6 cellular contexts compared by ENCODE assay signal in the genomic region with DNA sequence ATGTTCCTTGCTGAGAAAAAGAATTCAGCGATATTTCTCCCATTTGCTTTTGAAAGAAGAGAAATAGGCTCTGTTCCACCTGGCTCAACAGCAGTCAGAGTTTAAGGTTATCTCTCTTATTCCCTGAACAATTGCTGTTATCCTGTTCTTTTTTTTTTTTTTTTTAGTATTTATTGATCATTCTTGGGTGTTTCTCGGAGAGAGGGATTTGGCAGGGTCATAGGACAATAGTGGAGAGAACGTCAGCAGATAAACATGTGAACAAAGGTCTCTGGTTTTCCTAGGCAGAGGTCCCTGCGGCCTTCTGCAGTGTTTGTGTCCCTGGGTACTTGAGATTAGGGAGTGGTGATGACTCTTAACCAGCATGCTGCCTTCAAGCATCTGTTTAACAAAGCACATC.
DNase-seq lines count a peak whose midpoint lies in the region; ATAC-seq and TF ChIP-seq lines count a peak whose summit lies in the region.
"Not testable (repeated sequence)": the region's sequence is repeated elsewhere in the genome, so short reads cannot be mapped to it uniquely, and the experiment has no call there.

No MANE protein-coding gene starts in this region.

- peak; percentile 25 for DNase-seq in NCI-H82 (lab: John Stamatoyannopoulos, UW)
- DNase-seq in heart left ventricle; left ventricle myocardium superior; left lobe of liver (ENCODE audit: low spot score); right lobe of liver; neural crest cell (ENCODE audit: low read depth, low spot score): not testable (repeated sequence)

- H3K27me3 ChIP-seq in heart left ventricle, right lobe of liver: not testable (repeated sequence)

- H3K36me3 Mint-ChIP-seq in neural crest cell (ENCODE audit: low read depth), result peaks cover 25% of the 10 kb centered on the region

- H3K4me3 ChIP-seq in heart left ventricle, right lobe of liver: not testable (repeated sequence)

- H3K9me3 ChIP-seq in heart left ventricle, right lobe of liver: not testable (repeated sequence)

- H3K4me1 Mint-ChIP-seq in neural crest cell, result peaks cover 13% of the 10 kb centered on the region

- H3K9me3 Mint-ChIP-seq in neural crest cell, result peaks cover 14% of the 10 kb centered on the region

- H3K27ac ChIP-seq in heart left ventricle, result peak overlapping the region in 11 of 12 donors; percentile 16 to 76 (median 65)
- H3K27ac ChIP-seq in right lobe of liver, result peak overlapping the region; percentile 42 to 73 (median 69)

- H3K4me1 ChIP-seq in heart left ventricle (peaks cover 0 to 48% (median 24%) of the 10 kb centered on the region in 12 donors), right lobe of liver (peaks cover 0 to 14% (median 5%) of the 10 kb centered on the region in 4 donors)

- H3K36me3 ChIP-seq in heart left ventricle, right lobe of liver: not testable (repeated sequence)

- intact Hi-C loops in heart left ventricle (cut with DNase I); left ventricle myocardium superior (cut with micrococcal nuclease); right lobe of liver (cut with DNase I): not testable (repeated sequence)

- TF ChIP-seq CTCF in heart left ventricle (IDR thresholded peaks at IDR 0.05); right lobe of liver (IDR thresholded peaks at IDR 0.05); neural crest cell (conservative IDR thresholded peaks at IDR 0.05): not testable (repeated sequence)

- not testable (repeated sequence) for TF ChIP-seq POLR2A in heart left ventricle (IDR thresholded peaks at IDR 0.05); right lobe of liver (IDR thresholded peaks at IDR 0.05)

- not testable (repeated sequence) for H3K27me3 Mint-ChIP-seq in neural crest cell (ENCODE audit: low read depth)

- not testable (repeated sequence) for ATAC-seq in heart left ventricle
- ATAC-seq in left ventricle myocardium superior (peak; percentile 24), left lobe of liver (peak; percentile 56), right lobe of liver (peak; percentile 48 to 80 (median 64))

- H3K27ac Mint-ChIP-seq in neural crest cell (ENCODE audit: unreplicated experiment), result peak overlapping the region; percentile 63

- 59 to 68% (median 63%) methylated on average over 4 of the region's 4 CpGs for WGBS in heart left ventricle, 4 donors
- 23% methylated on average over 3 of the region's 4 CpGs for WGBS in right lobe of liver (ENCODE audit: insufficient coverage, low coverage, low lambda C conversion rate, missing lambda C conversion rate)

- not testable (repeated sequence) for H3K4me3 Mint-ChIP-seq in neural crest cell
